Comparison of ENCODE assay signal across 21 cellular contexts in the genomic region with DNA sequence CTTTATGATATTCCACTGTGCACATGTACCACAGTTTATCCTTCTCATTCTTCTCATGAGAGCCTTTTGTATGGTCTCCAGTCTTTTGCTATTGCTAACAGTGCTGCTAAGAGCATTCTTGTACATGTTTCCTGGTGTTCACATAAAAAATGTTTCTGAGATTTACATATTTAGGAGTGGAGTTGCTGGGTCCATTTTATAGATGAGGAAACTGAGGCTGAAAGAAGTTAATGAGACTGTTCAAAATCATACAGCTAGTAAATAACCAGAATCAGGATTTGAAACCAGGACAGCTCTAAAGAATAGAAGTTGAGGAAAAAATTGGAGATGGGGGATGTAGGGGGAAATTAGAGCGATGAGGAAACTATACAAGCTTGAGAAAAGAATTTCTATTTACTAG. TPM values are rescaled to one million over a fixed set of nuclear protein-coding genes. Genes with fewer than 3 reads are reported as not detected.
"Had no signal": no experiment of that assay in that cellular context is flagged by ENCODE, and none has a peak within 500 bp of the region (broad histone marks: within the 10 kb centered on the region; RNA-seq: fewer than 3 reads in every experiment).

No MANE protein-coding gene starts in this region.

- H3K36me3 ChIP-seq: ascending aorta, gastrocnemius medialis, tibial artery had no signal

- H3K36me3 Mint-ChIP-seq: activated naive CD4-positive, alpha-beta T cell treated with anti-CD3 and anti-CD28 coated beads, Interleukin-2, amount 10 ng/mL, durations not matched to agents 7 days and 5 days; WTC11 had no signal

- H3K9me3 Mint-ChIP-seq: activated CD4-positive, alpha-beta T cell treated with anti-CD3 and anti-CD28 coated beads, Interleukin-2, amount 10 ng/mL, durations not matched to agents 24 days and 14 days; activated naive CD4-positive, alpha-beta T cell treated with anti-CD3 and anti-CD28 coated beads, Interleukin-2, amount 10 ng/mL, durations not matched to agents 7 days and 5 days; activated T-cell treated with anti-CD3 and anti-CD28 coated beads, Interleukin-2, amount 50 U/mL, for 4 hours; WTC11 had no signal

- H3K27ac Mint-ChIP-seq: activated naive CD4-positive, alpha-beta T cell treated with anti-CD3 and anti-CD28 coated beads, Interleukin-2, amount 10 ng/mL, durations not matched to agents 7 days and 5 days had no signal

- DNase-seq: activated CD4-positive, alpha-beta T cell treated with anti-CD3 and anti-CD28 coated beads, Interleukin-2, amount 10 ng/mL, durations not matched to agents 24 days and 14 days; activated CD8-positive, alpha-beta memory T cell treated with anti-CD3 and anti-CD28 coated beads, Interleukin-2, amount 50 U/mL, for 4 hours; activated effector memory CD4-positive, alpha-beta T cell treated with Interleukin-2 at 50 U/mL for 16 hours; activated naive CD4-positive, alpha-beta T cell treated with anti-CD3 and anti-CD28 coated beads, Interleukin-2, amount 10 ng/mL, durations not matched to agents 7 days and 5 days; activated T-cell treated with anti-CD3 and anti-CD28 coated beads, Interleukin-2, amount 50 U/mL, for 4 hours; gastrocnemius medialis; kidney; midbrain; occipital lobe; posterior cingulate gyrus; retina; stimulated activated naive CD8-positive, alpha-beta T cell treated with anti-CD3 and anti-CD28 coated beads, Interleukin-15, Interleukin-2, amounts not matched to agents 100 U/mL and 50 U/mL, for 24 hours; tibial artery had no signal

- H3K4me1 ChIP-seq: ascending aorta, gastrocnemius medialis, tibial artery had no signal

- H3K27ac ChIP-seq: ascending aorta, coronary artery, gastrocnemius medialis, tibial artery had no signal

- FAIRE-seq: endometrium, kidney, urothelium cell line had no signal

- H3K9me3 ChIP-seq: ascending aorta, gastrocnemius medialis, tibial artery had no signal

- H3K4me3 ChIP-seq: ascending aorta, coronary artery, gastrocnemius medialis, tibial artery had no signal

- ATAC-seq: activated T-cell treated with anti-CD3 and anti-CD28 coated beads, Interleukin-2, amount 50 U/mL, for 4 hours; gastrocnemius medialis; left lobe of liver; stimulated activated naive CD8-positive, alpha-beta T cell treated with anti-CD3 and anti-CD28 coated beads, Interleukin-15, Interleukin-2, amounts not matched to agents 100 U/mL and 50 U/mL, for 24 hours; WTC11 had no signal

- H3K4me3 Mint-ChIP-seq: activated naive CD4-positive, alpha-beta T cell treated with anti-CD3 and anti-CD28 coated beads, Interleukin-2, amount 10 ng/mL, durations not matched to agents 7 days and 5 days; WTC11 had no signal

- H3K27me3 ChIP-seq: ascending aorta, gastrocnemius medialis, tibial artery had no signal

RNA-seq across cellular contexts. Expression of a gene that starts 52.4 kb away (rescaled TPM):
- total RNA-seq: activated CD4-positive, alpha-beta T cell treated with anti-CD3 and anti-CD28 coated beads, Interleukin-2, amount 10 ng/mL, durations not matched to agents 24 days and 14 days; activated T-cell treated with anti-CD3 and anti-CD28 coated beads, Interleukin-2, amount 50 U/mL, for 4 hours; ascending aorta; gastrocnemius medialis; kidney; left lobe of liver; lung microvascular endothelial cell; T-helper 2 cell treated with Interferon-gamma antibody and Interleukin-4, amounts not matched to agents 100 ng/mL and 5 ng/mL, for 36 hours had no signal
